ENCODE assay signal across 22 cellular contexts in the genomic region with DNA sequence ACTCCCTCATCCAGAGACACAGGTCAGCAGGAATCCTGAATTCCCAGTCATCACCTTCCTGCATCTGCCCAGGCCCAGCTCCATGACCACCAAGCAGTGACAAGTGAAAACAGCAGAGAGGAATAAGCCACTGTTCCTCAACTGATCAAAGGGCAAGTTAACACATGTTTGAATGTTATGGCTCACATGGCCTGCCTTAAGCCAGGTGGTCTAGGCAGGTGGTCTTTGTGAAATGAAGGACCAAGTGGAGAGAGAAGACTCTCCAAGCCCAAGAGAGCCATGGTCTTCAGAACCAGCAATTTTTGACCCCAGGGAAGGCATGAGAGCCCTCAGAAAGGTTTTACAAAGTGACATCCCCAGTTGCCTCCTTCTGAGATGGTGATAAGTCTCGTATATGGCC.
"Had no signal": no experiment of that assay in that cellular context is flagged by ENCODE, and none has a peak within 500 bp of the region (broad histone marks: within the 10 kb centered on the region; RNA-seq: fewer than 3 reads in every experiment).

No MANE protein-coding gene starts in this region.

- H3K36me3 Mint-ChIP-seq: activated naive CD4-positive, alpha-beta T cell treated with anti-CD3 and anti-CD28 coated beads, Interleukin-2, amount 50 U/mL, for 72 hours; naive thymus-derived CD8-positive, alpha-beta T cell had no signal

- H3K27me3 ChIP-seq: adrenal gland, breast epithelium, upper lobe of right lung had no signal

- ATAC-seq: activated CD4-positive, alpha-beta T cell treated with anti-CD3 and anti-CD28 coated beads for 36 hours; activated naive CD4-positive, alpha-beta T cell treated with anti-CD3 and anti-CD28 coated beads, Interleukin-2, amount 50 U/mL, for 72 hours; left colon; lower lobe of right lung; naive thymus-derived CD8-positive, alpha-beta T cell; psoas muscle; upper lobe of right lung; WTC11 had no signal

- H3K9me3 Mint-ChIP-seq: activated naive CD4-positive, alpha-beta T cell treated with anti-CD3 and anti-CD28 coated beads, Interleukin-2, amount 50 U/mL, for 72 hours had no signal

- H3K27ac ChIP-seq: adrenal gland, breast epithelium, epithelial cell of prostate, lower lobe of right lung, psoas muscle, skin epidermis, thoracic aorta, upper lobe of right lung had no signal

- H3K27ac Mint-ChIP-seq: activated CD4-positive, alpha-beta T cell treated with anti-CD3 and anti-CD28 coated beads for 36 hours; activated naive CD4-positive, alpha-beta T cell treated with anti-CD3 and anti-CD28 coated beads, Interleukin-2, amount 50 U/mL, for 72 hours; naive thymus-derived CD8-positive, alpha-beta T cell; WTC11 had no signal

- H3K36me3 ChIP-seq: adrenal gland, breast epithelium, lower lobe of right lung, thoracic aorta, upper lobe of right lung had no signal

- DNase-seq: activated CD4-positive, alpha-beta T cell treated with anti-CD3 and anti-CD28 coated beads for 36 hours; activated CD4-positive, alpha-beta T cell treated with anti-CD3 and anti-CD28 coated beads, Interleukin-2, amount 50 U/mL, for 48 hours; activated gamma-delta T cell; adrenal gland; foreskin melanocyte; glutamatergic neuron; hippocampal formation; islet precursor cell; left colon; lower lobe of right lung; naive thymus-derived CD8-positive, alpha-beta T cell; psoas muscle; right cardiac atrium; stimulated activated CD4-positive, alpha-beta T cell treated with anti-CD3 and anti-CD28 coated beads, Interleukin-15, amount 100 ng/mL, for 24 hours; stimulated activated CD4-positive, alpha-beta T cell treated with anti-CD3 and anti-CD28 coated beads, Interleukin-2, amount 100 ng/mL, for 48 hours; upper lobe of right lung had no signal

- H3K4me1 ChIP-seq: adrenal gland, breast epithelium, lower lobe of right lung, psoas muscle, upper lobe of right lung had no signal

- H3K4me3 ChIP-seq: adrenal gland, breast epithelium, lower lobe of right lung, psoas muscle, skin epidermis, thoracic aorta, upper lobe of right lung had no signal

- H3K9me3 ChIP-seq: adrenal gland, lower lobe of right lung, psoas muscle, thoracic aorta, upper lobe of right lung had no signal

- H3K4me3 Mint-ChIP-seq: activated CD4-positive, alpha-beta T cell treated with anti-CD3 and anti-CD28 coated beads for 36 hours; WTC11 had no signal

- H3K4me1 Mint-ChIP-seq: activated CD4-positive, alpha-beta T cell treated with anti-CD3 and anti-CD28 coated beads for 36 hours; WTC11 had no signal

- H3K27me3 Mint-ChIP-seq: activated CD4-positive, alpha-beta T cell treated with anti-CD3 and anti-CD28 coated beads for 36 hours had no signal
